Comparison of ENCODE assay signal across 1 cellular context in the genomic region with DNA sequence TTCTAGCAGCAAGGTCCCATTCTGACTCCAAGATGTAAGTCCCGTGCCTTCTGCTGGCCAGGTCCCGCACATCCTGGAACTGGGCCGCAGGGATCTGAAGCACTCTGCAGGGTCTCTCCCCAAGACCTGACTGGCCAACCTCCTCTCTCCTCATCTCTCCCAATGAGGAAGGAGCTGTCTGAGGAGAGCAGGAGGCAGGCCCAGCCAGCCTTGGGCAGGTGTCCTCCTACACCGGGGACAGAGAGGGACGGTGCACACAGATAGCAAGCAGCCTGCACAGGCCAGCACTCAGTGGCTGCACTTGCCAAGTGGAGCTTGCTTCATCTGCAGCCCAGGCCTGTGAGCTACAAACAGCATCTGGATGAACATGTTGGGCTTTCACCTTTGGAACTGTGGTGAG.
TF ChIP-seq lines count a peak whose summit lies in the region.

No MANE protein-coding gene starts in this region.

TF ChIP-seq in K562, 482 proteins besides CTCF, POLR2A, EP300 and RAD21:
- TF ChIP-seq, protein P1, sequence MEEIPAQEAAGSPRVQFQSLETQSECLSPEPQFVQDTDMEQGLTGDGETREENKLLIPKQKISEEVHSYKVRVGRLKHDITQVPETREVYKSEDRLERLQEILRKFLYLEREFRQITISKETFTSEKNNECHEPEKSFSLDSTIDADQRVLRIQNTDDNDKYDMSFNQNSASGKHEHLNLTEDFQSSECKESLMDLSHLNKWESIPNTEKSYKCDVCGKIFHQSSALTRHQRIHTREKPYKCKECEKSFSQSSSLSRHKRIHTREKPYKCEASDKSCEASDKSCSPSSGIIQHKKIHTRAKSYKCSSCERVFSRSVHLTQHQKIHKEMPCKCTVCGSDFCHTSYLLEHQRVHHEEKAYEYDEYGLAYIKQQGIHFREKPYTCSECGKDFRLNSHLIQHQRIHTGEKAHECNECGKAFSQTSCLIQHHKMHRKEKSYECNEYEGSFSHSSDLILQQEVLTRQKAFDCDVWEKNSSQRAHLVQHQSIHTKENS (CRISPR knock-in tag; IDR thresholded peaks at IDR 0.05) = no peak
- TF ChIP-seq CSDE1 (IDR thresholded peaks at IDR 0.05) = no peak
- no peak for TF ChIP-seq SRF (CRISPR knock-in tag; IDR thresholded peaks at IDR 0.05)
- TF ChIP-seq, protein P2, sequence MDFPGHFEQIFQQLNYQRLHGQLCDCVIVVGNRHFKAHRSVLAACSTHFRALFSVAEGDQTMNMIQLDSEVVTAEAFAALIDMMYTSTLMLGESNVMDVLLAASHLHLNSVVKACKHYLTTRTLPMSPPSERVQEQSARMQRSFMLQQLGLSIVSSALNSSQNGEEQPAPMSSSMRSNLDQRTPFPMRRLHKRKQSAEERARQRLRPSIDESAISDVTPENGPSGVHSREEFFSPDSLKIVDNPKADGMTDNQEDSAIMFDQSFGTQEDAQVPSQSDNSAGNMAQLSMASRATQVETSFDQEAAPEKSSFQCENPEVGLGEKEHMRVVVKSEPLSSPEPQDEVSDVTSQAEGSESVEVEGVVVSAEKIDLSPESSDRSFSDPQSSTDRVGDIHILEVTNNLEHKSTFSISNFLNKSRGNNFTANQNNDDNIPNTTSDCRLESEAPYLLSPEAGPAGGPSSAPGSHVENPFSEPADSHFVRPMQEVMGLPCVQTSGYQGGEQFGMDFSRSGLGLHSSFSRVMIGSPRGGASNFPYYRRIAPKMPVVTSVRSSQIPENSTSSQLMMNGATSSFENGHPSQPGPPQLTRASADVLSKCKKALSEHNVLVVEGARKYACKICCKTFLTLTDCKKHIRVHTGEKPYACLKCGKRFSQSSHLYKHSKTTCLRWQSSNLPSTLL (IDR thresholded peaks at IDR 0.05) = no peak
- no peak for TF ChIP-seq DPF2 (IDR thresholded peaks at IDR 0.05)
- TF ChIP-seq BCOR (IDR thresholded peaks at IDR 0.05) = no peak
- TF ChIP-seq ELF4 (CRISPR knock-in tag; IDR thresholded peaks at IDR 0.05) = no peak
- TF ChIP-seq NCOA2 (IDR thresholded peaks at IDR 0.05; ENCODE audit: partially characterized antibody in 2 of 2) = no peak
- no peak for TF ChIP-seq MTF1 (CRISPR knock-in tag; IDR thresholded peaks at IDR 0.05; ENCODE audit: borderline replicate concordance)
- no peak for TF ChIP-seq ZNF133 (CRISPR knock-in tag; IDR thresholded peaks at IDR 0.05)
- TF ChIP-seq, protein P3, sequence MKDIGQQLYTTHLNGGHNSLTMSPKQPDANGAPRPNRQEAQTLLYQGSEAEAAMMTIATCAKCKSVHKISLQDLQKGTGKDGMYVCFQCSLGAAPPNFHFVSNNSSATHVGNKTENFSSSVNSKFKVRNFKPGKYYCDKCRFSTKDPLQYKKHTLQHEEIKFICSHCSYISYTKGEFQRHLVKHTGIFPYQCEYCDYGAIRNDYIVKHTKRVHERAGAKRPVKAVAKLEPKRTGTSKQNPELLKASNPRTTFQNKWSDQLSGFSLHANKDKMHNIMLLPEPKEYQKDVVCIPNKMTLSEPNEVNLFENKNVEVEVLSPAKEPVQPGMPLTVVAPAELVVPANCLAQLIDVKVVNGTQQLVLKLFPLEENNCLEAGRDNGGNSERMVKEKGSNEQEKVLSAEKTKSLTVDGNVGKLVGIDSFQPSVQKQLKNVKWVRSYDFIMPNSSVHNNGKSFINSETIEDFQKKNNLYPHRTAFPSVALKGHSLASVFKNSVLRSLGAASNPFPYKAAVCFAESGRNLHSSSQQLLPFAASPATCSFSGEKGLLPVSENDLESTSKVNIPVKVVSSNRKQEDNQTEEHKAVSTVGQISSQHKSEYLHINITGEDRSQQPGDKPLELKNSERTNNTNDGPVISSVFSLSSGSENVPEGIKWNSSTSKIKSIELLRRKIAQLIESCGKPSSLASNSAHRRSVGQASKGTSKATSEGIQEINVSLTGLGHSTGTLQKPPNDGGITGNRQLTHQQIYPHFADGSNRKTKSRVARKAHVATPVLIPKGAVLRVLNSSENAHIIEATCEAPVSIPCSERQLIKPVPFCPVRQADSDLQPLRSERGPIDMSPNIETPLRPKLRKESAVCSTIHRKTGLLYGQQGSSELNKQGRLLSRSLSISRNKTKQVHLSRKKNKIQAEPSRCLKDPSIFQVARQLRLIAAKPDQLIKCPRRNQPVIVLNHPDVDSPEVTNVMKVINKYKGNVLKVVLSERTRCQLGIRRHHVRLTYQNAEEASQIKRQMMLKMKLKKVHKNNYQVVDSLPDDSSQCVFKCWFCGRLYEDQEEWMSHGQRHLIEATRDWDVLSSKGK (CRISPR knock-in tag; IDR thresholded peaks at IDR 0.05) = no peak
